29 cellular contexts compared by ENCODE assay signal in the genomic region with DNA sequence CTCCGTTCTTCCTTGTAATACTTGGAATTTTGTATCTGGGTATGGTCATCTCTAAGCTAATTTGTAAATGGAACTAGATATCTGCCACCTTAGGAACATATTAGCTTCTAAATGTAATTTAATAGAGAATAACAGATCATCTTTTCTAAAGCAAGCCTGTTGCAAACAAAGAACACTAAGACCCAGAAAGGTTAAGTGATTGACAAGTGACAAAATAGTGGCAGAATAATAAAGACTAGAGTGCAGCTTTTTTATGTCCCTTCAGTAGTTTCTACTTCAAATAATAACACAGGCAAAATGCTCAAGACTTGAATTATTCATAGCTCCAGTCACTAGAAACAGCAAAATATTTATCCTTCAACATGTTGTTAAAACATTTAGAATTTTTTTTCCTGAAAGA.
"Had no signal": no experiment of that assay in that cellular context is flagged by ENCODE, and none has a peak within 500 bp of the region (broad histone marks: within the 10 kb centered on the region; RNA-seq: fewer than 3 reads in every experiment).

No MANE protein-coding gene starts in this region.

- H3K36me3 ChIP-seq: thoracic aorta, thyroid gland, tibial artery, transverse colon, upper lobe of left lung, upper lobe of right lung, uterus, vagina had no signal

- H3K4me1 ChIP-seq: stomach, suprapubic skin, testis, thyroid gland, tibial nerve, transverse colon, upper lobe of left lung, upper lobe of right lung, uterus, vagina had no signal

- H3K27ac Mint-ChIP-seq: stimulated activated effector memory CD8-positive, alpha-beta T cell treated with anti-CD3 and anti-CD28 coated beads, Interleukin-12 subunit alpha, Interleukin-12 subunit beta, amount 100 ng/mL, for 72 hours; stimulated activated memory B cell treated with anti-CD40 and anti-IgM and Interleukin-4, amounts not matched to agents 10 μg/mL and 1 μg/mL and 100 μg/mL, for 72 hours; stimulated activated naive B cell treated with anti-CD40 and anti-IgM and Interleukin-4, amounts not matched to agents 10 μg/mL and 1 μg/mL and 100 μg/mL, for 72 hours; stimulated activated naive CD8-positive, alpha-beta T cell treated with anti-CD3 and anti-CD28 coated beads, Interleukin-15, amount 100 ng/mL, for 72 hours; stimulated activated naive CD8-positive, alpha-beta T cell treated with anti-CD3 and anti-CD28 coated beads, Interleukin-15, Interleukin-2, amounts not matched to agents 100 ng/mL and 50 ng/mL, for 24 hours; type B pancreatic cell had no signal

- H3K4me3 Mint-ChIP-seq: stimulated activated effector memory CD8-positive, alpha-beta T cell treated with anti-CD3 and anti-CD28 coated beads, Interleukin-12 subunit alpha, Interleukin-12 subunit beta, amount 100 ng/mL, for 72 hours; stimulated activated memory B cell treated with anti-CD40 and anti-IgM and Interleukin-4, amounts not matched to agents 10 μg/mL and 1 μg/mL and 100 μg/mL, for 72 hours; stimulated activated naive B cell treated with anti-CD40 and anti-IgM and Interleukin-4, amounts not matched to agents 10 μg/mL and 1 μg/mL and 100 μg/mL, for 72 hours; stimulated activated naive CD8-positive, alpha-beta T cell treated with anti-CD3 and anti-CD28 coated beads, Interleukin-15, amount 100 ng/mL, for 72 hours; stimulated activated naive CD8-positive, alpha-beta T cell treated with anti-CD3 and anti-CD28 coated beads, Interleukin-15, Interleukin-2, amounts not matched to agents 100 ng/mL and 50 ng/mL, for 24 hours; type B pancreatic cell had no signal

- H3K27me3 Mint-ChIP-seq: stimulated activated memory B cell treated with anti-CD40 and anti-IgM and Interleukin-4, amounts not matched to agents 10 μg/mL and 1 μg/mL and 100 μg/mL, for 72 hours; stimulated activated naive CD8-positive, alpha-beta T cell treated with anti-CD3 and anti-CD28 coated beads, Interleukin-15, amount 100 ng/mL, for 72 hours; type B pancreatic cell had no signal

- H3K9me3 ChIP-seq: stomach, suprapubic skin, testis, thoracic aorta, thyroid gland, tibial artery, tibial nerve, transverse colon, upper lobe of left lung, upper lobe of right lung, uterus, vagina had no signal

- H3K4me1 Mint-ChIP-seq: stimulated activated effector memory CD8-positive, alpha-beta T cell treated with anti-CD3 and anti-CD28 coated beads, Interleukin-12 subunit alpha, Interleukin-12 subunit beta, amount 100 ng/mL, for 72 hours; stimulated activated memory B cell treated with anti-CD40 and anti-IgM and Interleukin-4, amounts not matched to agents 10 μg/mL and 1 μg/mL and 100 μg/mL, for 72 hours; stimulated activated naive B cell treated with anti-CD40 and anti-IgM and Interleukin-4, amounts not matched to agents 10 μg/mL and 1 μg/mL and 100 μg/mL, for 72 hours; stimulated activated naive CD8-positive, alpha-beta T cell treated with anti-CD3 and anti-CD28 coated beads, Interleukin-15, amount 100 ng/mL, for 72 hours had no signal

- H3K9me3 Mint-ChIP-seq: stimulated activated effector memory CD8-positive, alpha-beta T cell treated with anti-CD3 and anti-CD28 coated beads, Interleukin-12 subunit alpha, Interleukin-12 subunit beta, amount 100 ng/mL, for 72 hours; stimulated activated memory B cell treated with anti-CD40 and anti-IgM and Interleukin-4, amounts not matched to agents 10 μg/mL and 1 μg/mL and 100 μg/mL, for 72 hours; stimulated activated naive B cell treated with anti-CD40 and anti-IgM and Interleukin-4, amounts not matched to agents 10 μg/mL and 1 μg/mL and 100 μg/mL, for 72 hours; stimulated activated naive CD8-positive, alpha-beta T cell treated with anti-CD3 and anti-CD28 coated beads, Interleukin-15, amount 100 ng/mL, for 72 hours; stimulated activated naive CD8-positive, alpha-beta T cell treated with anti-CD3 and anti-CD28 coated beads, Interleukin-15, Interleukin-2, amounts not matched to agents 100 ng/mL and 50 ng/mL, for 24 hours; type B pancreatic cell had no signal

- H3K36me3 Mint-ChIP-seq: stimulated activated effector memory CD8-positive, alpha-beta T cell treated with anti-CD3 and anti-CD28 coated beads, Interleukin-12 subunit alpha, Interleukin-12 subunit beta, amount 100 ng/mL, for 72 hours; stimulated activated memory B cell treated with anti-CD40 and anti-IgM and Interleukin-4, amounts not matched to agents 10 μg/mL and 1 μg/mL and 100 μg/mL, for 72 hours; stimulated activated naive B cell treated with anti-CD40 and anti-IgM and Interleukin-4, amounts not matched to agents 10 μg/mL and 1 μg/mL and 100 μg/mL, for 72 hours had no signal

- H3K27ac ChIP-seq: stomach, suprapubic skin, testis, thoracic aorta, thyroid gland, tibial artery, tibial nerve, transverse colon, upper lobe of left lung, upper lobe of right lung, uterus, vagina had no signal

- DNase-seq: stimulated activated CD4-positive, alpha-beta T cell treated with anti-CD3 and anti-CD28 coated beads, Interleukin-2, amount 100 ng/mL, for 48 hours; stimulated activated CD4-positive, alpha-beta T cell treated with anti-CD3 and anti-CD28 coated beads, Interleukin-4, amount 100 ng/mL, for 1 hour; stimulated activated CD4-positive, alpha-beta T cell treated with anti-CD3 and anti-CD28 coated beads, Interleukin-4, amount 100 ng/mL, for 24 hours; stimulated activated CD4-positive, alpha-beta T cell treated with anti-CD3 and anti-CD28 coated beads, Interleukin-4, amount 100 ng/mL, for 4 hours; stimulated activated CD8-positive, alpha-beta memory T cell treated with anti-CD3 and anti-CD28 coated beads, Interleukin-4, amount 100 ng/mL, for 48 hours; stimulated activated naive B cell treated with anti-CD40 and anti-IgM and Interleukin-4, amounts not matched to agents 10 μg/mL and 1 μg/mL and 100 μg/mL, for 72 hours; stimulated activated naive CD4-positive, alpha-beta T cell; stimulated activated naive CD4-positive, alpha-beta T cell treated with Interleukin-2 at 50 U/mL for 16 hours; stimulated activated naive CD8-positive, alpha-beta T cell treated with anti-CD3 and anti-CD28 coated beads, Interleukin-15, amount 100 ng/mL, for 72 hours; stimulated activated naive CD8-positive, alpha-beta T cell treated with anti-CD3 and anti-CD28 coated beads, Interleukin-15, Interleukin-2, amounts not matched to agents 100 U/mL and 50 U/mL, for 24 hours; stomach; substantia nigra; testis; thyroid gland; tibial artery; transverse colon; trophoblast cell; upper lobe of left lung; upper lobe of right lung; uterus had no signal

- FAIRE-seq: urothelium cell line had no signal

- H3K27me3 ChIP-seq: stomach, suprapubic skin, testis, thyroid gland, tibial artery, tibial nerve, transverse colon, upper lobe of left lung, upper lobe of right lung, uterus, vagina had no signal

- ATAC-seq: stimulated activated effector memory CD8-positive, alpha-beta T cell treated with anti-CD3 and anti-CD28 coated beads, Interleukin-12 subunit alpha, Interleukin-12 subunit beta, amount 100 ng/mL, for 72 hours; stimulated activated memory B cell treated with anti-CD40 and anti-IgM and Interleukin-4, amounts not matched to agents 10 μg/mL and 1 μg/mL and 100 μg/mL, for 72 hours; stimulated activated naive B cell treated with anti-CD40 and anti-IgM and Interleukin-4, amounts not matched to agents 10 μg/mL and 1 μg/mL and 100 μg/mL, for 72 hours; stimulated activated naive CD8-positive, alpha-beta T cell treated with anti-CD3 and anti-CD28 coated beads, Interleukin-15, amount 100 ng/mL, for 72 hours; stimulated activated naive CD8-positive, alpha-beta T cell treated with anti-CD3 and anti-CD28 coated beads, Interleukin-15, Interleukin-2, amounts not matched to agents 100 U/mL and 50 U/mL, for 24 hours; upper lobe of right lung had no signal

- H3K4me3 ChIP-seq: stomach, suprapubic skin, testis, thoracic aorta, thyroid gland, tibial artery, tibial nerve, transverse colon, upper lobe of left lung, upper lobe of right lung, uterus, vagina had no signal
